In genomic region chr5:154940772-154941620, GRCh38 we compare ENCODE assay signal across 8 cellular contexts. TPM values are rescaled to one million over a fixed set of nuclear protein-coding genes. Genes with fewer than 3 reads are reported as not detected.
DNase-seq lines count a peak whose midpoint lies in the region; ATAC-seq and TF ChIP-seq lines count a peak whose summit lies in the region.

MRPL22 (plus strand) TSS chr5:154941073; CDS start chr5:154941111, 38 bp downstream.

- H3K4me1 Mint-ChIP-seq in GM23338, result peaks cover 8% of the 10 kb centered on the region
- peaks cover 33 to 48% (median 36%) of the 10 kb centered on the region in 3 donors for H3K4me1 Mint-ChIP-seq in naive B cell
- H3K4me1 Mint-ChIP-seq in stimulated activated effector memory CD8-positive, alpha-beta T cell treated with anti-CD3 and anti-CD28 coated beads, Interleukin-12 subunit alpha, Interleukin-12 subunit beta, amount 100 ng/mL, for 72 hours, result peaks cover 23% of the 10 kb centered on the region

- ATAC-seq in GM23338 (peak; percentile 33), naive B cell (ENCODE audit: low read depth in 2 of 2) (peak; percentile 75)
- peak; percentile 72 for ATAC-seq in stimulated activated effector memory CD8-positive, alpha-beta T cell treated with anti-CD3 and anti-CD28 coated beads, Interleukin-12 subunit alpha, Interleukin-12 subunit beta, amount 100 ng/mL, for 72 hours

- H3K9ac ChIP-seq in fibroblast of lung (ENCODE audit: insufficient read depth, low read length), result peak within 1 kb of the TSS; percentile 65

- no peaks in the 10 kb centered on the region for H3K27me3 ChIP-seq in DOHH2 (ENCODE audit: control insufficient read depth, low read length)
- H3K27me3 ChIP-seq in GM23338 (ENCODE audit: insufficient read depth), result no peaks in the 10 kb centered on the region
- H3K27me3 ChIP-seq in fibroblast of lung (ENCODE audit: control insufficient read depth, insufficient read depth, low read length), result no peaks in the 10 kb centered on the region

- peak; percentile 96 for DNase-seq in GM23338 (ENCODE audit: low spot score)
- DNase-seq in LNCaP clone FGC (ENCODE audit: low read depth), result peak; percentile 82
- DNase-seq in RPMI8226, result peak; percentile 95
- DNase-seq in activated T-helper 1 cell treated with anti-CD3 and anti-CD28 coated beads, Interleukin-2, amount 50 U/mL, for 16 hours (ENCODE audit: low read depth in 1 of 2, low spot score in 1 of 2), result peak; percentile 89 to 90
- peak; percentile 93 to 95 for DNase-seq in fibroblast of lung (ENCODE audit: low read depth in 2 of 2)
- DNase-seq in naive B cell, result peak; percentile 94
- DNase-seq in stimulated activated effector memory CD8-positive, alpha-beta T cell treated with anti-CD3 and anti-CD28 coated beads, Interleukin-12 subunit alpha, Interleukin-12 subunit beta, amount 100 ng/mL, for 72 hours (ENCODE audit: low spot score in 2 of 2), result peak; percentile 93 to 97

- no peaks in the 10 kb centered on the region for H3K9me2 ChIP-seq in DOHH2 (replicated peaks; ENCODE audit: control insufficient read depth, low read length)
- H3K9me2 ChIP-seq in GM23338 (ENCODE audit: insufficient read depth), result no peaks in the 10 kb centered on the region

- 0 out of 2 replicates have a peak, but pooled peaks cover under 1% of the 10 kb centered on the region for H4K20me1 ChIP-seq in DOHH2 (ENCODE audit: control insufficient read depth, insufficient read depth, low read depth, low read length)
- no peaks in the 10 kb centered on the region for H4K20me1 ChIP-seq in GM23338 (replicated peaks; ENCODE audit: insufficient read depth)
- H4K20me1 ChIP-seq in fibroblast of lung (ENCODE audit: control insufficient read depth, extremely low read depth, insufficient read depth, low read length), result no peaks in the 10 kb centered on the region

- H2AFZ ChIP-seq in GM23338 (peak within 1 kb of the TSS; percentile 94), fibroblast of lung (ENCODE audit: low read length) (peak within 1 kb of the TSS; percentile 91)

- peak within 1 kb of the TSS; percentile 96 for H3K4me3 Mint-ChIP-seq in GM23338
- H3K4me3 Mint-ChIP-seq in naive B cell, result peak within 1 kb of the TSS; percentile 88 to 100 (median 98)
- peak within 1 kb of the TSS; percentile 89 for H3K4me3 Mint-ChIP-seq in stimulated activated effector memory CD8-positive, alpha-beta T cell treated with anti-CD3 and anti-CD28 coated beads, Interleukin-12 subunit alpha, Interleukin-12 subunit beta, amount 100 ng/mL, for 72 hours

- peaks cover 39% of the 10 kb centered on the region for H3K4me1 ChIP-seq in DOHH2 (ENCODE audit: control insufficient read depth, low read length)
- peaks cover 16% of the 10 kb centered on the region for H3K4me1 ChIP-seq in GM23338 (ENCODE audit: insufficient read depth)
- H3K4me1 ChIP-seq in fibroblast of lung (ENCODE audit: control insufficient read depth, extremely low read depth, insufficient read depth, low read length), result peaks cover 9% of the 10 kb centered on the region

- H3K79me2 ChIP-seq in DOHH2 (ENCODE audit: control insufficient read depth, low read length), result peaks cover 72% of the 10 kb centered on the region
- peaks cover 44% of the 10 kb centered on the region for H3K79me2 ChIP-seq in GM23338 (replicated peaks; ENCODE audit: insufficient read depth)
- H3K79me2 ChIP-seq in fibroblast of lung (ENCODE audit: control insufficient read depth, insufficient read depth, low read length), result peaks cover 42% of the 10 kb centered on the region

- H3K27ac ChIP-seq in DOHH2 (ENCODE audit: low read depth, low read length) (peak within 1 kb of the TSS; percentile 28), GM23338 (ENCODE audit: low read depth) (peak within 1 kb of the TSS; percentile 2; the same call in 1 of the 2 replicates), fibroblast of lung (ENCODE audit: insufficient read depth, low read length) (peak within 1 kb of the TSS; percentile 58)

- H3F3A ChIP-seq in DOHH2 (ENCODE audit: control insufficient read depth, insufficient read depth) (peaks cover 14% of the 10 kb centered on the region; the same call in 1 of the 2 replicates), GM23338 (replicated peaks; ENCODE audit: low read depth) (no peaks in the 10 kb centered on the region)

- H3K36me3 Mint-ChIP-seq in GM23338 (ENCODE audit: low read depth), result no peaks in the 10 kb centered on the region
- no peaks in the 10 kb centered on the region for H3K36me3 Mint-ChIP-seq in naive B cell
- H3K36me3 Mint-ChIP-seq in stimulated activated effector memory CD8-positive, alpha-beta T cell treated with anti-CD3 and anti-CD28 coated beads, Interleukin-12 subunit alpha, Interleukin-12 subunit beta, amount 100 ng/mL, for 72 hours, result peaks cover 16% of the 10 kb centered on the region

- TF ChIP-seq CTCF in DOHH2 (IDR thresholded peaks at IDR 0.05; ENCODE audit: low read depth, low read length, poor library complexity, severe bottlenecking) (no peak), GM23338 (conservative IDR thresholded peaks at IDR 0.05; ENCODE audit: low read depth in 2 of 2) (no peak), LNCaP clone FGC (IDR thresholded peaks at IDR 0.05; ENCODE audit: control insufficient read depth, extremely low read depth, insufficient read depth) (no peak), fibroblast of lung (conservative IDR thresholded peaks at IDR 0.05 in 1 of 2, IDR thresholded peaks at IDR 0.05 in 1 of 2; ENCODE audit: low read depth in 1 of 2, low read length in 2 of 2) (no peak)

- H3K36me3 ChIP-seq in DOHH2 (ENCODE audit: control insufficient read depth, low read length) (peaks cover 19% of the 10 kb centered on the region), GM23338 (ENCODE audit: insufficient read depth) (no peaks in the 10 kb centered on the region), fibroblast of lung (ENCODE audit: control insufficient read depth, insufficient read depth, low read length) (no peaks in the 10 kb centered on the region)

- H3K4me3 ChIP-seq in DOHH2 (ENCODE audit: low read length) (peak within 1 kb of the TSS; percentile 91), GM23338 (peak within 1 kb of the TSS; percentile 74), LNCaP clone FGC (ENCODE audit: low read depth, low read length) (peak within 1 kb of the TSS; percentile 96), fibroblast of lung (replicated peaks in 1 of 4; ENCODE audit: control extremely low read depth in 1 of 4, insufficient read depth in 1 of 4, low read depth in 3 of 4, low read length in 4 of 4) (peak within 1 kb of the TSS; percentile 62 to 97 (median 88))

- H3K4me2 ChIP-seq in DOHH2 (ENCODE audit: low read length) (peak within 1 kb of the TSS; percentile 87), GM23338 (peak within 1 kb of the TSS; percentile 78), fibroblast of lung (ENCODE audit: extremely low read depth, insufficient read depth, low read length) (peak within 1 kb of the TSS; percentile 76)

- peak within 1 kb of the TSS; percentile 96 for H3K27ac Mint-ChIP-seq in GM23338
- H3K27ac Mint-ChIP-seq in naive B cell, result peak within 1 kb of the TSS; percentile 92 to 97 (median 96)
- peak within 1 kb of the TSS; percentile 96 for H3K27ac Mint-ChIP-seq in stimulated activated effector memory CD8-positive, alpha-beta T cell treated with anti-CD3 and anti-CD28 coated beads, Interleukin-12 subunit alpha, Interleukin-12 subunit beta, amount 100 ng/mL, for 72 hours

- peaks cover 6% of the 10 kb centered on the region for H3K27me3 Mint-ChIP-seq in GM23338 (ENCODE audit: insufficient read depth, low read depth, poor library complexity)
- no peaks in the 10 kb centered on the region for H3K27me3 Mint-ChIP-seq in naive B cell

- H3K9me3 Mint-ChIP-seq in GM23338 (no peaks in the 10 kb centered on the region), naive B cell (no peaks in the 10 kb centered on the region)
- H3K9me3 Mint-ChIP-seq in stimulated activated effector memory CD8-positive, alpha-beta T cell treated with anti-CD3 and anti-CD28 coated beads, Interleukin-12 subunit alpha, Interleukin-12 subunit beta, amount 100 ng/mL, for 72 hours, result no peaks in the 10 kb centered on the region

- H3K9me3 ChIP-seq in DOHH2 (ENCODE audit: control insufficient read depth, insufficient read depth, low read length) (no peaks in the 10 kb centered on the region), fibroblast of lung (ENCODE audit: control insufficient read depth, insufficient read depth, low read depth, low read length) (no peaks in the 10 kb centered on the region)

TF ChIP-seq in GM23338, 12 proteins besides CTCF, POLR2A, EP300 and RAD21:
- TF ChIP-seq POLR2AphosphoS5 (IDR thresholded peaks at IDR 0.05; ENCODE audit: low read depth) (peak; percentile 87), NANOG (IDR thresholded peaks at IDR 0.05; ENCODE audit: borderline replicate concordance) (no peak)

RNA-seq across cellular contexts. Expression of gene MRPL22, which starts in this region (rescaled TPM):
- 26.1 and 32.1 TPM in 2 replicates for total RNA-seq in GM23338 (2014; rRNA removed; shearing (Covaris generic))
- 256 and 260 TPM in 2 replicates for polyA plus RNA-seq in GM23338 (2016; fragmentation: Nextera tagmentation; extraction: Ambion mirVana)
- 16.7 and 17.8 TPM in 2 replicates for total RNA-seq in fibroblast of lung
- 42.6 and 66.6 TPM in 2 replicates for polyA plus RNA-seq in fibroblast of lung
- 49.9 and 75.4 TPM in 2 replicates for polyA plus RNA-seq in fibroblast of lung (2012)
- 3.5 and 17.3 TPM in 2 replicates for polyA minus RNA-seq in fibroblast of lung (ENCODE audit: low replicate concordance)
- 100 to 1,000 TPM in 2 of 6 donors, 10 to 100 TPM in 4; 77.2 to 107 (median 86.9) TPM for polyA plus RNA-seq in naive B cell (ENCODE audit: low read depth in 6 of 6)

Comparison
In these comparisons a context has a peak if more than half of its experiments do, and no peak if none do; other contexts are left out.
1. Peak in every context shown above with its lines: DNase-seq, ATAC-seq, H3K4me3 ChIP-seq and H3K27ac ChIP-seq.
2. H3K27ac ChIP-seq: peak in every context shown above with its lines; median percentile 58 in fibroblast of lung; 28 in DOHH2; 2 in GM23338.